15 cellular contexts compared by ENCODE assay signal in genomic region chr1:39633422-39633821, GRCh38. TPM values are rescaled to one million over a fixed set of nuclear protein-coding genes. Genes with fewer than 3 reads are reported as not detected.
DNase-seq lines count a peak whose midpoint lies in the region; ATAC-seq, FAIRE-seq and TF ChIP-seq lines count a peak whose summit lies in the region.
"Had no signal": no experiment of that assay in that cellular context is flagged by ENCODE, and none has a peak within 500 bp of the region (broad histone marks: within the 10 kb centered on the region; RNA-seq: fewer than 3 reads in every experiment).

No MANE protein-coding gene starts in this region.

- H3K36me3 ChIP-seq in SJCRH30 (peaks cover 44% of the 10 kb centered on the region), endothelial cell of umbilical vein (ENCODE audit: control insufficient read depth in 2 of 2, extremely low read depth in 1 of 2, insufficient read depth in 2 of 2, low read length in 2 of 2) (no peaks in the 10 kb centered on the region), tibial nerve (peaks cover 0 to 21% (median 0%) of the 10 kb centered on the region in 3 donors)

- H3K4me1 ChIP-seq in SJCRH30 (peaks cover 48% of the 10 kb centered on the region), endothelial cell of umbilical vein (ENCODE audit: control insufficient read depth, extremely low read depth, insufficient read depth, low read length) (no peaks in the 10 kb centered on the region), tibial nerve (peaks cover 0 to 37% (median 0%) of the 10 kb centered on the region in 4 donors)

- POLR2A ChIA-PET in endothelial cell of umbilical vein (lab: Charles Lee), result interaction anchor here (0.6 kb wide), 1 partner anchor 27 kb away, joined by 5 read pairs; no protein-coding TSS in a partner anchor

- FAIRE-seq in endothelial cell of umbilical vein (lab: Jason Lieb, UNC), result no peak

- no peak overlapping the region for H3K4me2 ChIP-seq in endothelial cell of umbilical vein (ENCODE audit: insufficient read depth, low read length)

- no peak overlapping the region for H3K27ac Mint-ChIP-seq in neural crest cell (ENCODE audit: unreplicated experiment)
- H3K27ac Mint-ChIP-seq: T-helper 1 cell treated with Interleukin-12 subunit alpha and Interleukin-12 subunit beta and Interleukin-4 antibody, amounts not matched to agents 30 μg/mL and 1 μg/mL, for 36 hours had no signal

- ATAC-seq in GM19463 (IDR thresholded peaks at IDR 0.05; ENCODE audit: unreplicated experiment), result no peak

- H3K9me3 Mint-ChIP-seq in neural crest cell, result no peaks in the 10 kb centered on the region
- H3K9me3 Mint-ChIP-seq: T-helper 1 cell treated with Interleukin-12 subunit alpha and Interleukin-12 subunit beta and Interleukin-4 antibody, amounts not matched to agents 30 μg/mL and 1 μg/mL, for 36 hours had no signal

- no peaks in the 10 kb centered on the region for H3K9me3 ChIP-seq in SJCRH30 (replicated peaks)
- no peaks in the 10 kb centered on the region for H3K9me3 ChIP-seq in endothelial cell of umbilical vein (replicated peaks; ENCODE audit: control insufficient read depth, insufficient read depth, low read length)
- H3K9me3 ChIP-seq in tibial nerve, result no peaks in the 10 kb centered on the region

- peaks cover 23% of the 10 kb centered on the region for H3K27me3 Mint-ChIP-seq in neural crest cell (ENCODE audit: low read depth)

- TF ChIP-seq CTCF in endothelial cell of umbilical vein (IDR thresholded peaks at IDR 0.05; ENCODE audit: extremely low read depth in 1 of 2, insufficient read depth in 1 of 2, low read depth in 1 of 2, low read length in 2 of 2), result no peak
- TF ChIP-seq CTCF in neural crest cell (conservative IDR thresholded peaks at IDR 0.05), result no peak
- no peak for TF ChIP-seq CTCF in tibial nerve (IDR thresholded peaks at IDR 0.05)

- no peak for TF ChIP-seq POLR2A in endothelial cell of umbilical vein (IDR thresholded peaks at IDR 0.05; ENCODE audit: low read depth, low read length)
- TF ChIP-seq POLR2A in tibial nerve (IDR thresholded peaks at IDR 0.05), result no peak

- no TSS peak for BruUV-seq in endothelial cell of umbilical vein (replicated peaks; lab: Mats Ljungman, UMichigan)

- H4K20me1 ChIP-seq in endothelial cell of umbilical vein (replicated peaks; ENCODE audit: control insufficient read depth, extremely low read depth, insufficient read depth, low read length), result no peaks in the 10 kb centered on the region

- H3K4me3 ChIP-seq in SJCRH30 (peak overlapping the region; percentile 43), endothelial cell of umbilical vein (replicated peaks in 1 of 3; ENCODE audit: insufficient read depth in 1 of 3, low read depth in 1 of 3, low read length in 3 of 3) (no peak overlapping the region), tibial nerve (peak overlapping the region in 1 of 4 donors; percentile 41)

- H3K27ac ChIP-seq in SJCRH30 (peak overlapping the region; percentile 89), endothelial cell of umbilical vein (ENCODE audit: insufficient read depth, low read depth, low read length) (no peak overlapping the region), tibial nerve (peak overlapping the region; percentile 4 to 80 (median 44))

- no peaks in the 10 kb centered on the region for H3K36me3 Mint-ChIP-seq in neural crest cell (ENCODE audit: low read depth)

- CTCF ChIA-PET in endothelial cell of umbilical vein (lab: Charles Lee), result interaction anchor here (1.1 to 3.1 kb wide), 2 partner anchors 24 to 27 kb away, joined by 6 to 14 read pairs; no protein-coding TSS in a partner anchor

- dilution Hi-C loops in endothelial cell of umbilical vein (cut with MboI; ENCODE audit: extremely low pct_ligation_motif_present, low sequenced_read_pairs), result no loop called here

- H2AFZ ChIP-seq in endothelial cell of umbilical vein (ENCODE audit: low read depth, low read length), result no peak overlapping the region

- DNase-seq in SJCRH30, result no peak
- DNase-seq in endothelial cell of umbilical vein (ENCODE audit: low read depth, low spot score), result no peak
- DNase-seq in neural crest cell (ENCODE audit: low read depth, low spot score), result no peak
- no peak for DNase-seq in tibial nerve (ENCODE audit: low spot score in 2 of 2)
- no peak for DNase-seq in NCI-H2227 (lab: John Stamatoyannopoulos, UW; ENCODE audit: unreplicated experiment)
- no peak for DNase-seq in mesenteric fat pad (ENCODE audit: low spot score)
- DNase-seq: activated CD4-positive, alpha-beta T cell treated with anti-CD3 and anti-CD28 coated beads, Interleukin-2, amount 50 U/mL, for 4 hours; activated gamma-delta T cell treated with Interleukin-2 at 50 U/mL for 16 hours; NCI-H1436 treated with DMSO at 0.1 percent for 48 hours had no signal

- WGBS in tibial nerve, 2 donors, result 70 to 75% methylated on average over 3 of the region's 3 CpGs

- no peaks in the 10 kb centered on the region for H3K27me3 ChIP-seq in SJCRH30
- H3K27me3 ChIP-seq in endothelial cell of umbilical vein (ENCODE audit: control insufficient read depth in 2 of 2, insufficient read depth in 2 of 2, low read length in 2 of 2), result peaks cover 65 to 76% of the 10 kb centered on the region in 2 experiments
- H3K27me3 ChIP-seq in tibial nerve, result peaks cover 0 to 10% of the 10 kb centered on the region in 2 donors

- H3K4me1 Mint-ChIP-seq in neural crest cell, result peaks cover 53% of the 10 kb centered on the region

- H3K79me2 ChIP-seq in endothelial cell of umbilical vein (ENCODE audit: control insufficient read depth, insufficient read depth, low read length), result no peaks in the 10 kb centered on the region

- H3K9ac ChIP-seq in endothelial cell of umbilical vein (replicated peaks; ENCODE audit: extremely low read depth, insufficient read depth, low read length), result no peak overlapping the region

- no peak for TF ChIP-seq EP300 in tibial nerve (IDR thresholded peaks at IDR 0.05)

- peak overlapping the region; percentile 45 for H3K4me3 Mint-ChIP-seq in neural crest cell
- H3K4me3 Mint-ChIP-seq: T-helper 1 cell treated with Interleukin-12 subunit alpha and Interleukin-12 subunit beta and Interleukin-4 antibody, amounts not matched to agents 30 μg/mL and 1 μg/mL, for 36 hours had no signal

- intact Hi-C loops in endothelial cell of umbilical vein (cut with micrococcal nuclease), result no loop called here

- H3K9me1 ChIP-seq in endothelial cell of umbilical vein (replicated peaks; ENCODE audit: control insufficient read depth, extremely low read depth, insufficient read depth, low read length), result no peaks in the 10 kb centered on the region

TF ChIP-seq in endothelial cell of umbilical vein, 7 proteins besides CTCF, POLR2A, EP300 and RAD21 (continues in another document):
- TF ChIP-seq JUN (IDR thresholded peaks at IDR 0.05; ENCODE audit: borderline replicate concordance, insufficient read depth, insufficient read length, low read depth), result no peak

RNA-seq across cellular contexts. Expression of gene HEYL, which starts 6.0 kb away (rescaled TPM):
- 61.9 and 66.5 TPM in 2 replicates for total RNA-seq in SJCRH30 (2014; rRNA removed; shearing (Covaris generic))
- not detected in 2 replicates for total RNA-seq in endothelial cell of umbilical vein
- polyA plus RNA-seq in endothelial cell of umbilical vein, result not detected in 2 replicates
- not detected in 2 replicates for polyA plus RNA-seq in endothelial cell of umbilical vein (2011; cell fraction: cytosol; rRNA removed)
- polyA plus RNA-seq in endothelial cell of umbilical vein (2011; cell fraction: nucleus; rRNA removed), result 0.03 and 0.04 TPM in 2 replicates
- polyA plus RNA-seq in endothelial cell of umbilical vein (2012), result 0.07 TPM in 1 of 2 replicates, not detected in the other
- polyA minus RNA-seq in endothelial cell of umbilical vein, result 0.04 and 0.12 TPM in 2 replicates
- not detected for polyA minus RNA-seq in endothelial cell of umbilical vein (2011; cell fraction: cytosol; rRNA and poly(A)+ RNA removed)
- not detected in 2 replicates for polyA minus RNA-seq in endothelial cell of umbilical vein (2011; cell fraction: nucleus; rRNA and poly(A)+ RNA removed)
- 4.9 and 5.0 TPM in 2 replicates for total RNA-seq in neural crest cell
- total RNA-seq in tibial nerve, result 10 to 100 TPM; 11.4 to 19.2 (median 14.3) TPM
- total RNA-seq in mesenteric fat pad, result 9.4 TPM
- total RNA-seq: RPMI7951 had no signal

RNA-seq across cellular contexts. Expression of gene NT5C1A, which starts 38.5 kb away (rescaled TPM):
- total RNA-seq in SJCRH30 (2014; rRNA removed; shearing (Covaris generic)), result 0.12 TPM in 1 of 2 replicates, not detected in the other
- total RNA-seq in endothelial cell of umbilical vein, result not detected in 2 replicates
- not detected in 2 replicates for polyA plus RNA-seq in endothelial cell of umbilical vein
- not detected in 2 replicates for polyA plus RNA-seq in endothelial cell of umbilical vein (2011; cell fraction: cytosol; rRNA removed)
- not detected in 2 replicates for polyA plus RNA-seq in endothelial cell of umbilical vein (2011; cell fraction: nucleus; rRNA removed)
- not detected in 2 replicates for polyA plus RNA-seq in endothelial cell of umbilical vein (2012)
- not detected in 2 replicates for polyA minus RNA-seq in endothelial cell of umbilical vein
- polyA minus RNA-seq in endothelial cell of umbilical vein (2011; cell fraction: cytosol; rRNA and poly(A)+ RNA removed), result not detected
- not detected in 2 replicates for polyA minus RNA-seq in endothelial cell of umbilical vein (2011; cell fraction: nucleus; rRNA and poly(A)+ RNA removed)
- total RNA-seq in neural crest cell, result not detected in 2 replicates
- total RNA-seq in tibial nerve, result 1 to 10 TPM in 1 of 4 donors, not detected in 3; 2.2 TPM
- total RNA-seq in mesenteric fat pad, result 0.42 TPM
- total RNA-seq: epithelial cell of proximal tubule, HT-29, RPMI7951, subcutaneous adipose tissue had no signal

RNA-seq across cellular contexts. Expression of gene PABPC4, which starts 56.8 kb away (rescaled TPM):
- 254 and 270 TPM in 2 replicates for total RNA-seq in SJCRH30 (2014; rRNA removed; shearing (Covaris generic))
- total RNA-seq in endothelial cell of umbilical vein (282 and 302 TPM in 2 replicates), neural crest cell (318 and 321 TPM in 2 replicates), tibial nerve (100 to 1,000 TPM; 121 to 178 (median 135) TPM), mesenteric fat pad (301 TPM)
- 102 and 114 TPM in 2 replicates for polyA plus RNA-seq in endothelial cell of umbilical vein
- polyA plus RNA-seq in endothelial cell of umbilical vein (2011; cell fraction: cytosol; rRNA removed), result 110 and 114 TPM in 2 replicates
- polyA plus RNA-seq in endothelial cell of umbilical vein (2011; cell fraction: nucleus; rRNA removed), result 269 and 284 TPM in 2 replicates
- 220 and 260 TPM in 2 replicates for polyA plus RNA-seq in endothelial cell of umbilical vein (2012)
- polyA minus RNA-seq in endothelial cell of umbilical vein, result 139 and 157 TPM in 2 replicates
- 213 TPM for polyA minus RNA-seq in endothelial cell of umbilical vein (2011; cell fraction: cytosol; rRNA and poly(A)+ RNA removed)
- polyA minus RNA-seq in endothelial cell of umbilical vein (2011; cell fraction: nucleus; rRNA and poly(A)+ RNA removed), result 80.1 and 81.2 TPM in 2 replicates

RNA-seq across cellular contexts. Expression of gene HPCAL4, which starts 57.8 kb away (rescaled TPM):
- 0.42 and 0.53 TPM in 2 replicates for total RNA-seq in SJCRH30 (2014; rRNA removed; shearing (Covaris generic))
- total RNA-seq in endothelial cell of umbilical vein (not detected in 2 replicates), neural crest cell (0.49 and 0.68 TPM in 2 replicates), tibial nerve (not detected), mesenteric fat pad (not detected)
- not detected in 2 replicates for polyA plus RNA-seq in endothelial cell of umbilical vein
- not detected in 2 replicates for polyA plus RNA-seq in endothelial cell of umbilical vein (2011; cell fraction: cytosol; rRNA removed)
- polyA plus RNA-seq in endothelial cell of umbilical vein (2011; cell fraction: nucleus; rRNA removed), result not detected in 2 replicates
- polyA plus RNA-seq in endothelial cell of umbilical vein (2012), result not detected in 2 replicates
- polyA minus RNA-seq in endothelial cell of umbilical vein, result not detected in 2 replicates
- polyA minus RNA-seq in endothelial cell of umbilical vein (2011; cell fraction: cytosol; rRNA and poly(A)+ RNA removed), result not detected
- not detected in 2 replicates for polyA minus RNA-seq in endothelial cell of umbilical vein (2011; cell fraction: nucleus; rRNA and poly(A)+ RNA removed)
- total RNA-seq: HT-29, subcutaneous adipose tissue had no signal
